20 cellular contexts compared by ENCODE assay signal in genomic region chr10:11750420-11750819, GRCh38. TPM values are rescaled to one million over a fixed set of nuclear protein-coding genes. Genes with fewer than 3 reads are reported as not detected.
A peak's percentile ranks its signal among the peaks of the same experiment; 100 is the strongest.
DNase-seq lines count a peak whose midpoint lies in the region; FAIRE-seq and TF ChIP-seq lines count a peak whose summit lies in the region.
"Had no signal": no experiment of that assay in that cellular context is flagged by ENCODE, and none has a peak within 500 bp of the region (broad histone marks: within the 10 kb centered on the region; RNA-seq: fewer than 3 reads in every experiment).

No MANE protein-coding gene starts in this region.

- intact Hi-C loops in lower leg skin (cut with DNase I; ENCODE audit: low total_unique reads), result loop anchor here (10.0 kb wide), 1 partner anchor 236 kb away; no protein-coding TSS in a partner anchor

- H3K27ac ChIP-seq in MM.1S (ENCODE audit: low read length), result no peak overlapping the region
- H3K27ac ChIP-seq: BLaER1 had no signal

- no peak overlapping the region for H3K9ac ChIP-seq in MM.1S (ENCODE audit: low read length)
- H3K9ac ChIP-seq: BLaER1 had no signal

- FAIRE-seq in GM19239 (lab: Jason Lieb, UNC), result peak; percentile 51
- FAIRE-seq: A204.1, D721Med, G401.6, GM12891 had no signal

- DNase-seq in GM19239 (ENCODE audit: insufficient read length, low spot score) (no peak), MM.1S (peak; percentile 35), lower leg skin (ENCODE audit: low spot score in 2 of 2) (no peak), dedifferentiated amniotic fluid mesenchymal stem cell (ENCODE audit: extremely low spot score) (no peak), NCI-H1092 (lab: John Stamatoyannopoulos, UW) (no peak)
- DNase-seq: 8988T; ACHN; BE2C; C1 segment of cervical spinal cord; Caco-2; Calu3; CD4-positive, alpha-beta T cell; CD8-positive, alpha-beta T cell; DMS79 treated with DMSO at 0.1 percent for 48 hours; GF-D8 had no signal

- 93 to 94% methylated on average over 2 of the region's 2 CpGs for WGBS in lower leg skin, 2 donors

- no peak for TF ChIP-seq CTCF in MM.1S (IDR thresholded peaks at IDR 0.05; ENCODE audit: low read length)
- TF ChIP-seq CTCF in lower leg skin (IDR thresholded peaks at IDR 0.05), result no peak

- no peak overlapping the region for H3K4me3 ChIP-seq in MM.1S (ENCODE audit: low read length)
- no peak overlapping the region for H3K4me3 ChIP-seq in lower leg skin (ENCODE audit: low read depth, poor library complexity, severe bottlenecking)
- H3K4me3 ChIP-seq: BLaER1 had no signal

- H3K79me2 ChIP-seq in MM.1S (ENCODE audit: low read length), result no peaks in the 10 kb centered on the region

- no peak overlapping the region for H2AFZ ChIP-seq in MM.1S (ENCODE audit: low read length)

- no peaks in the 10 kb centered on the region for H3K9me3 ChIP-seq in MM.1S (replicated peaks; ENCODE audit: insufficient read depth, low read length)
- H3K9me3 ChIP-seq: BE2C, BLaER1, Caco-2 had no signal

- 0 out of 2 replicates have a peak, but pooled peaks cover 8% of the 10 kb centered on the region for H3K4me1 ChIP-seq in MM.1S (ENCODE audit: low read length)
- H3K4me1 ChIP-seq: BE2C, BLaER1, Caco-2 had no signal

- no peaks in the 10 kb centered on the region for H4K20me1 ChIP-seq in MM.1S (ENCODE audit: insufficient read depth, low read length)
- H4K20me1 ChIP-seq: BLaER1 had no signal

- no peaks in the 10 kb centered on the region for H3K36me3 ChIP-seq in MM.1S (replicated peaks; ENCODE audit: insufficient read depth, low read length)
- H3K36me3 ChIP-seq: BE2C had no signal

- H3F3A ChIP-seq in MM.1S (ENCODE audit: insufficient read depth, low read length), result no peaks in the 10 kb centered on the region

- no peak for TF ChIP-seq POLR2A in lower leg skin (IDR thresholded peaks at IDR 0.05)

- H3K9me2 ChIP-seq in MM.1S (replicated peaks; ENCODE audit: insufficient read depth, low read length), result no peaks in the 10 kb centered on the region

- H3K4me2 ChIP-seq in MM.1S (ENCODE audit: low read depth, low read length), result no peak overlapping the region
- H3K4me2 ChIP-seq: BLaER1 had no signal

- H3K27me3 ChIP-seq in MM.1S (replicated peaks; ENCODE audit: insufficient read depth, low read length), result no peaks in the 10 kb centered on the region
- H3K27me3 ChIP-seq: BE2C, BLaER1 had no signal

RNA-seq across cellular contexts. Expression of gene ECHDC3, which starts 8.2 kb away (rescaled TPM):
- 100 to 1,000 TPM in 1 of 4 donors, 10 to 100 TPM in 3; 44.5 to 139 (median 89.4) TPM for total RNA-seq in lower leg skin
